8 cellular contexts compared by ENCODE assay signal in genomic region chr19:57664269-57665127, GRCh38. TPM values are rescaled to one million over a fixed set of nuclear protein-coding genes. Genes with fewer than 3 reads are reported as not detected.
DNase-seq lines count a peak whose midpoint lies in the region; ATAC-seq, FAIRE-seq and TF ChIP-seq lines count a peak whose summit lies in the region.

No MANE protein-coding gene starts in this region.

- H2AFZ ChIP-seq in PC-3 (ENCODE audit: low read length): peak overlapping the region; percentile 91

- no peaks in the 10 kb centered on the region for H3K79me2 ChIP-seq in PC-3 (ENCODE audit: low read length)

- H3K4me3 Mint-ChIP-seq in activated naive CD4-positive, alpha-beta T cell treated with anti-CD3 and anti-CD28 coated beads, Interleukin-2, amount 50 U/mL, for 24 hours: peak overlapping the region; percentile 76

- peaks cover 4% of the 10 kb centered on the region for H3K4me1 Mint-ChIP-seq in activated naive CD4-positive, alpha-beta T cell treated with anti-CD3 and anti-CD28 coated beads, Interleukin-2, amount 50 U/mL, for 24 hours

- H3K27ac ChIP-seq in PC-3 (ENCODE audit: low read length): no peak overlapping the region
- H3K27ac ChIP-seq in colonic mucosa: no peak overlapping the region
- peak overlapping the region in 1 of 2 donors; percentile 4 for H3K27ac ChIP-seq in kidney (ENCODE audit: low read depth in 2 of 2, low read length in 2 of 2)
- H3K27ac ChIP-seq in skin epidermis: peak overlapping the region in 8 of 21 experiments; percentile 1 to 58 (median 36)

- H3F3A ChIP-seq in PC-3 (ENCODE audit: low read length, unreplicated experiment): no peaks in the 10 kb centered on the region

- H3K9me3 ChIP-seq in PC-3 (ENCODE audit: low read length) (no peaks in the 10 kb centered on the region), colonic mucosa (no peaks in the 10 kb centered on the region), kidney (ENCODE audit: control insufficient read depth in 1 of 2, low read length in 2 of 2) (no peaks in the 10 kb centered on the region)

- POLR2A ChIA-PET in PC-3 (lab: Charles Lee; ENCODE audit: unreplicated experiment): no interaction called here

- H3K27me3 ChIP-seq in PC-3 (ENCODE audit: low read length) (peaks cover 14% of the 10 kb centered on the region; the same call in 1 of the 2 replicates), colonic mucosa (no peaks in the 10 kb centered on the region)

- TF ChIP-seq CTCF in PC-3 (conservative IDR thresholded peaks at IDR 0.05; ENCODE audit: low read depth, low read length): no peak
- TF ChIP-seq CTCF in colonic mucosa (IDR thresholded peaks at IDR 0.05): no peak
- no peak for TF ChIP-seq CTCF in kidney (IDR thresholded peaks at IDR 0.05; ENCODE audit: borderline replicate concordance, extremely low read depth, insufficient read depth)

- H3K4me2 ChIP-seq in PC-3 (ENCODE audit: low read length): peak overlapping the region; percentile 92

- DNase-seq in activated naive CD4-positive, alpha-beta T cell treated with Interleukin-2 at 50 U/mL for 16 hours: no peak
- DNase-seq in PC-3 (peak; percentile 31), colonic mucosa (peak; percentile 47), kidney (peak; percentile 80)

- H3K36me3 Mint-ChIP-seq in activated naive CD4-positive, alpha-beta T cell treated with anti-CD3 and anti-CD28 coated beads, Interleukin-2, amount 50 U/mL, for 24 hours: no peaks in the 10 kb centered on the region

- H4K20me1 ChIP-seq in PC-3 (ENCODE audit: low read length): no peaks in the 10 kb centered on the region

- H3K9ac ChIP-seq in PC-3 (ENCODE audit: low read length) (no peak overlapping the region), colonic mucosa (ENCODE audit: low read depth in 2 of 2, low read length in 2 of 2) (peak overlapping the region in 1 of 2 donors; percentile 56), kidney (ENCODE audit: low read length in 2 of 2) (peak overlapping the region in 1 of 2 donors; percentile 63)

- no peaks in the 10 kb centered on the region for H3K36me3 ChIP-seq in PC-3 (ENCODE audit: low read depth, low read length)
- H3K36me3 ChIP-seq in colonic mucosa: no peaks in the 10 kb centered on the region
- H3K36me3 ChIP-seq in kidney (ENCODE audit: control insufficient read depth in 1 of 2, insufficient read depth in 2 of 2, low read length in 2 of 2): no peaks in the 10 kb centered on the region

- peak; percentile 92 for ATAC-seq in PC-3
- no peak for ATAC-seq in GM21381 (IDR thresholded peaks at IDR 0.05; ENCODE audit: unreplicated experiment)
- ATAC-seq in GM21528 (IDR thresholded peaks at IDR 0.05; ENCODE audit: low FRiP score, unreplicated experiment): no peak

- H3K27ac Mint-ChIP-seq in activated naive CD4-positive, alpha-beta T cell treated with anti-CD3 and anti-CD28 coated beads, Interleukin-2, amount 50 U/mL, for 24 hours: no peak overlapping the region

- CTCF ChIA-PET in PC-3 (lab: Charles Lee): no interaction called here

- no peaks in the 10 kb centered on the region for H3K9me2 ChIP-seq in PC-3 (replicated peaks; ENCODE audit: low read length)

- H3K4me1 ChIP-seq in PC-3 (ENCODE audit: insufficient read depth, low read length) (0 out of 2 replicates have a peak, but pooled peaks cover 4% of the 10 kb centered on the region), colonic mucosa (no peaks in the 10 kb centered on the region), kidney (ENCODE audit: control insufficient read depth in 1 of 2, insufficient read depth in 1 of 2, low read depth in 1 of 2, low read length in 2 of 2) (no peaks in the 10 kb centered on the region)

- intact Hi-C loops in PC-3 (cut with micrococcal nuclease) (no loop called here), colonic mucosa (cut with DNase I) (no loop called here), kidney (cut with DNase I) (no loop called here)

- H3K27me3 Mint-ChIP-seq in activated naive CD4-positive, alpha-beta T cell treated with anti-CD3 and anti-CD28 coated beads, Interleukin-2, amount 50 U/mL, for 24 hours: peaks cover 24% of the 10 kb centered on the region

- H3K4me3 ChIP-seq in PC-3 (ENCODE audit: low read length) (peak overlapping the region; percentile 71), colonic mucosa (peak overlapping the region; percentile 38), kidney (ENCODE audit: low read length in 2 of 2) (peak overlapping the region; percentile 56 to 64), skin epidermis (peak overlapping the region; percentile 40 to 51 (median 41))

- no peak for FAIRE-seq in kidney (lab: Jason Lieb, UNC)

- BruUV-seq in PC-3 (replicated peaks; lab: Mats Ljungman, UMichigan): no TSS peak

- H3K9me3 Mint-ChIP-seq in activated naive CD4-positive, alpha-beta T cell treated with anti-CD3 and anti-CD28 coated beads, Interleukin-2, amount 50 U/mL, for 24 hours: peaks cover 5% of the 10 kb centered on the region

RNA-seq across cellular contexts. Expression of gene ZSCAN4, which starts 4.2 kb away (rescaled TPM):
- total RNA-seq in PC-3 (2014; rRNA removed) (not detected in 2 replicates), colonic mucosa (not detected), kidney (not detected)
- polyA plus RNA-seq in kidney (ENCODE audit: insufficient read depth, low read depth, low replicate concordance): not detected

RNA-seq across cellular contexts. Expression of gene ZNF551, which starts 17.3 kb away (rescaled TPM):
- 19.7 and 20.4 TPM in 2 replicates for total RNA-seq in PC-3 (2014; rRNA removed)
- total RNA-seq in colonic mucosa: 1 to 10 TPM; 4.7 to 5.9 TPM
- 13.9 TPM for total RNA-seq in kidney
- polyA plus RNA-seq in kidney (ENCODE audit: insufficient read depth, low read depth, low replicate concordance): 1.3 TPM

RNA-seq across cellular contexts. Expression of gene ZNF211, which starts 31.5 kb away (rescaled TPM):
- total RNA-seq in PC-3 (2014; rRNA removed) (9.6 and 10.1 TPM in 2 replicates), colonic mucosa (1 to 10 TPM; 6.0 to 6.1 TPM), kidney (19.6 TPM)
- polyA plus RNA-seq in kidney (ENCODE audit: insufficient read depth, low read depth, low replicate concordance): 9.1 TPM

RNA-seq across cellular contexts. Expression of gene ZNF154, which starts 44.5 kb away (rescaled TPM):
- total RNA-seq in PC-3 (2014; rRNA removed): 0.46 TPM in 1 of 2 replicates, not detected in the other
- 1 to 10 TPM in 1 of 2 donors, under 1 TPM in 1; 0.67 to 2.0 TPM for total RNA-seq in colonic mucosa
- total RNA-seq in kidney: 11.1 TPM
- polyA plus RNA-seq in kidney (ENCODE audit: insufficient read depth, low read depth, low replicate concordance): 2.2 TPM

RNA-seq across cellular contexts. Expression of gene ZNF134, which starts 50.5 kb away (rescaled TPM):
- 22.2 and 22.3 TPM in 2 replicates for total RNA-seq in PC-3 (2014; rRNA removed)
- 1 to 10 TPM; 5.8 to 7.7 TPM for total RNA-seq in colonic mucosa
- total RNA-seq in kidney: 25.4 TPM
- polyA plus RNA-seq in kidney (ENCODE audit: insufficient read depth, low read depth, low replicate concordance): 5.8 TPM
